In the genomic region with DNA sequence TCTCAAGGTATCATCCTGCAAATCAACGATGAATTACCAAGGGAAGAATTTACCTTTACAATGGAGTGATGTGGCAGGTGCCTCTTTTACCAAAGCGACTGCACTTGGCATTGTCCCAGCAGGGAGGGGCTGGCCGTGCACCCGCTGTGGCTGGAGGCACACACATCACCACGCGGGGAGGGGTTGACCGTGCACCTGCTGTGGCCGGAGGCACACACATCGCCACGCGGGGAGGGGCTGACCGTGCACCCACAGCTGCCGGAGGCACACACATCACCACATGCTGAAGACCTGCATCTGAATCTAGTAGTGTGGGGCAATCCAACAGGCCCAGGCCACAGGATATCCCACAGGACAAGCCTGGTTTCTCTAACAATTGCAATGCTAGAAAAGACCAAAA, we compare ENCODE assay signal across 20 cellular contexts.
A peak's percentile ranks its signal among the peaks of the same experiment; 100 is the strongest.
DNase-seq lines count a peak whose midpoint lies in the region; ATAC-seq and TF ChIP-seq lines count a peak whose summit lies in the region.
"Had no signal": no experiment of that assay in that cellular context is flagged by ENCODE, and none has a peak within 500 bp of the region (broad histone marks: within the 10 kb centered on the region; RNA-seq: fewer than 3 reads in every experiment).

No MANE protein-coding gene starts in this region.

- DNase-seq in COR-L47 (lab: John Stamatoyannopoulos, UW), result peak; percentile 97
- peak; percentile 71 for DNase-seq in NCI-H1092 treated with DMSO at 0.1 percent for 48 hours (lab: John Stamatoyannopoulos, UW)
- DNase-seq in NCI-H2107 (lab: John Stamatoyannopoulos, UW), result peak; percentile 70
- peak; percentile 55 for DNase-seq in RWPE2 (ENCODE audit: low spot score)
- DNase-seq in NCI-H1930 (lab: John Stamatoyannopoulos, UW), result no peak
- no peak for DNase-seq in GOT3 (lab: John Stamatoyannopoulos, UW)
- no peak for DNase-seq in ureter (ENCODE audit: low spot score)
- no peak for DNase-seq in lower leg skin (ENCODE audit: low spot score in 2 of 2)
- DNase-seq: activated CD4-positive, alpha-beta T cell treated with anti-CD3 and anti-CD28 coated beads, Interleukin-2, amount 10 ng/mL, durations not matched to agents 7 days and 5 days; activated naive CD8-positive, alpha-beta T cell treated with anti-CD3 and anti-CD28 coated beads, Interleukin-2, amount 10 ng/mL, durations not matched to agents 7 days and 5 days; body of pancreas; C1 segment of cervical spinal cord; effector memory CD8-positive, alpha-beta T cell; esophagus squamous epithelium; hypothalamus; SK-N-SH; uterus; WERI-Rb-1 had no signal

- H3K4me3 ChIP-seq in RWPE2 (ENCODE audit: severe bottlenecking) (no peak overlapping the region), lower leg skin (ENCODE audit: low read depth, poor library complexity, severe bottlenecking) (no peak overlapping the region)
- H3K4me3 ChIP-seq: body of pancreas, esophagus squamous epithelium, gastroesophageal sphincter, uterus had no signal

- H3K36me3 ChIP-seq in RWPE2 (ENCODE audit: low read depth), result no peaks in the 10 kb centered on the region
- H3K36me3 ChIP-seq: esophagus squamous epithelium, gastroesophageal sphincter, uterus, WERI-Rb-1 had no signal

- H3K9me3 ChIP-seq in RWPE2 (ENCODE audit: severe bottlenecking), result peaks cover 3% of the 10 kb centered on the region
- H3K9me3 ChIP-seq: body of pancreas, esophagus squamous epithelium, gastroesophageal sphincter, uterus had no signal

- TF ChIP-seq CTCF in RWPE2 (IDR thresholded peaks at IDR 0.05; ENCODE audit: poor library complexity, severe bottlenecking) (no peak), lower leg skin (IDR thresholded peaks at IDR 0.05) (no peak)

- no peak for ATAC-seq in RWPE2 (ENCODE audit: low read depth)
- ATAC-seq: body of pancreas; effector memory CD8-positive, alpha-beta T cell; gastroesophageal sphincter had no signal

- intact Hi-C loops in lower leg skin (cut with DNase I; ENCODE audit: low total_unique reads), result no loop called here

- H3K27me3 ChIP-seq in RWPE2 (ENCODE audit: insufficient read depth, poor library complexity, severe bottlenecking), result no peaks in the 10 kb centered on the region
- H3K27me3 ChIP-seq: body of pancreas, uterus had no signal

- no peaks in the 10 kb centered on the region for H3K4me1 ChIP-seq in RWPE2 (ENCODE audit: insufficient read depth, poor library complexity, severe bottlenecking)
- H3K4me1 ChIP-seq: body of pancreas, esophagus squamous epithelium, gastroesophageal sphincter, uterus had no signal

- H3K27ac ChIP-seq in RWPE2 (ENCODE audit: poor library complexity, severe bottlenecking), result no peak overlapping the region
- H3K27ac ChIP-seq: body of pancreas, esophagus squamous epithelium, gastroesophageal sphincter, HL-60, uterus, WERI-Rb-1 had no signal

- 53 to 54% methylated on average over 13 of the region's 13 CpGs for WGBS in lower leg skin, 2 donors

- TF ChIP-seq POLR2A in lower leg skin (IDR thresholded peaks at IDR 0.05), result no peak

Comparison
In these comparisons a context has a peak if more than half of its experiments do, and no peak if none do; other contexts are left out.
1. DNase-seq: peak in COR-L47 (single experiment), NCI-H1092 treated with DMSO at 0.1 percent for 48 hours (single experiment), NCI-H2107 (single experiment) and RWPE2 (single experiment); none in NCI-H1930 (0 of 2), GOT3 (single experiment), ureter (single experiment) and lower leg skin (0 of 2).